Comparison of ENCODE assay signal across 3 cellular contexts in the genomic region with DNA sequence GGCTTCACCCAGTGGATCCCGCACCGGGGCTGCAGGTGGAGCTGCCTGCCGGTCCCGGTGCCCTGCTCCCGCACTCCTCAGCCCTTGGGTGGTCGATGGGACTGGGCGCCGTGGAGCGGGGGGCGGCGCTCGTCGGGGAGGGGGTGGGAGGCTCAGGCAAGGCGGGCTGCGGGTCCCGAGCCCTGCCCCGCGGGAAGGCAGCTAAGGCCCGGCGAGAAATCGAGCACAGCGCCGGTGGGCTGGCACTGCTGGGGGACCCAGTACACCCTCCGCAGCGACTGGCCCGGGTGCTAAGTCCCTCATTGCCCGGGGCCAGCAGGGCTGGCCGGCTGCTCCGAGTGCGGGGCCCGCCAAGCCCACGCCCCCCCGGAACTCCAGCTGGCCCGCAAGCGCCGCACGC. TPM values are rescaled to one million over a fixed set of nuclear protein-coding genes. Genes with fewer than 3 reads are reported as not detected.
"Had no signal": no experiment of that assay in that cellular context is flagged by ENCODE, and none has a peak within 500 bp of the region (broad histone marks: within the 10 kb centered on the region; RNA-seq: fewer than 3 reads in every experiment).

No MANE protein-coding gene starts in this region.

RNA-seq across cellular contexts. Expression of a gene that starts 46.1 kb away (rescaled TPM):
- total RNA-seq: HepG2 had no signal
- polyA plus RNA-seq: HepG2, IgD-negative memory B cell, K562 had no signal
